In the genomic region with DNA sequence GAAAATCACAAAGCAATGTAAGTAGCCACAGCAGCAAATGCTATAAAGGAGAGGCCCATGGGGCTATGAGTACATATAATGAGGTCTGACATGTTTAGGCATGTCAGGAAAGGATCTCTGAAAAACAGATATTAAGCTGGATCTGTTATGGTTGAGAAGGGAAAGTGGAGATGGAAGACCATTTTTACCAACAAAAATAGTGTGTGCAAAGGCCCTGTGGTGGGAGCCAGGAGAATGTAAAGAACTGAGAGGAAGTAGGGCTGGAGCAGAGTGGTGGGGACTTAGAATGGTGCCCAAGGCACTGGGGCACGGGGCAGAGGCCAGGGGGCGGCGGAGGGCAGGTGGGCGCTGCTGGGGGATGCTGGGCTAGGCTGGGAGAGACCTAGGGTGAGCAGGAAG, we compare ENCODE assay signal across 12 cellular contexts. TPM values are rescaled to one million over a fixed set of nuclear protein-coding genes. Genes with fewer than 3 reads are reported as not detected.
A peak's percentile ranks its signal among the peaks of the same experiment; 100 is the strongest.
DNase-seq lines count a peak whose midpoint lies in the region; ATAC-seq and TF ChIP-seq lines count a peak whose summit lies in the region.
"Had no signal": no experiment of that assay in that cellular context is flagged by ENCODE, and none has a peak within 500 bp of the region (broad histone marks: within the 10 kb centered on the region; RNA-seq: fewer than 3 reads in every experiment).

No MANE protein-coding gene starts in this region.

- no peak overlapping the region for H3K4ac ChIP-seq in trophoblast cell (ENCODE audit: low read depth, low read length)

- H2AK5ac ChIP-seq in trophoblast cell (ENCODE audit: low read length), result peak overlapping the region; percentile 7

- H2BK120ac ChIP-seq in trophoblast cell (ENCODE audit: insufficient read depth, low read length, poor library complexity), result peak overlapping the region; percentile 46

- H3K4me2 ChIP-seq in SK-N-SH, result peak overlapping the region; percentile 11; the same call in 1 of the 2 replicates
- H3K4me2 ChIP-seq in PC-9, result peak overlapping the region; percentile 63
- peak overlapping the region; percentile 17 for H3K4me2 ChIP-seq in trophoblast cell (ENCODE audit: low read length)

- H3K23ac ChIP-seq in trophoblast cell (ENCODE audit: low read length), result no peak overlapping the region

- H3K9me2 ChIP-seq in SK-N-SH (no peaks in the 10 kb centered on the region), PC-9 (ENCODE audit: insufficient read depth) (no peaks in the 10 kb centered on the region)

- H3F3A ChIP-seq in SK-N-SH (replicated peaks; ENCODE audit: insufficient read depth), result peaks cover 5% of the 10 kb centered on the region
- H3F3A ChIP-seq in PC-9 (ENCODE audit: insufficient read depth, low read depth), result peaks cover 44% of the 10 kb centered on the region

- H2AFZ ChIP-seq in SK-N-SH (ENCODE audit: low read depth) (peak overlapping the region; percentile 61; the same call in 1 of the 2 replicates), PC-9 (no peak overlapping the region), trophoblast cell (ENCODE audit: insufficient read depth, low read length, poor library complexity) (no peak overlapping the region)

- peak overlapping the region in 1 of 2 experiments; percentile 67; a peak in 3 of 4 replicates for H3K27ac ChIP-seq in SK-N-SH (ENCODE audit: low read depth in 2 of 2, low read length in 1 of 2)
- H3K27ac ChIP-seq in PC-9, result peak overlapping the region; percentile 83
- H3K27ac ChIP-seq in colonic mucosa, result peak overlapping the region; percentile 41
- peak overlapping the region; percentile 80 for H3K27ac ChIP-seq in trophoblast cell (ENCODE audit: low read depth, low read length)

- H3K36me3 ChIP-seq in SK-N-SH (replicated peaks in 1 of 2; ENCODE audit: control insufficient read depth in 1 of 2, insufficient read depth in 2 of 2, low read length in 1 of 2) (no peaks in the 10 kb centered on the region), PC-9 (ENCODE audit: low read depth) (no peaks in the 10 kb centered on the region), colonic mucosa (no peaks in the 10 kb centered on the region), trophoblast cell (ENCODE audit: control insufficient read depth in 1 of 2, insufficient read depth in 2 of 2, low read length in 2 of 2) (no peaks in the 10 kb centered on the region)
- H3K36me3 ChIP-seq: gastroesophageal sphincter had no signal

- H3K14ac ChIP-seq in trophoblast cell (ENCODE audit: low read length), result peak overlapping the region; percentile 73

- no peak for TF ChIP-seq EP300 in SK-N-SH (IDR thresholded peaks at IDR 0.05; ENCODE audit: borderline replicate concordance in 1 of 2, low read depth in 1 of 2, low read length in 1 of 2)

- intact Hi-C loops in PC-9 (cut with micrococcal nuclease; ENCODE audit: unreplicated experiment), result no loop called here
- intact Hi-C loops in colonic mucosa (cut with DNase I), result no loop called here

- peak overlapping the region; percentile 30 for H3K18ac ChIP-seq in trophoblast cell (ENCODE audit: low read length)

- H3K9ac ChIP-seq in SK-N-SH (peak overlapping the region; percentile 37; the same call in 1 of the 2 replicates), colonic mucosa (ENCODE audit: low read depth in 2 of 2, low read length in 2 of 2) (no peak overlapping the region), trophoblast cell (ENCODE audit: low read length) (no peak overlapping the region)

- peak overlapping the region; percentile 85 for H2BK5ac ChIP-seq in trophoblast cell (ENCODE audit: low read depth, low read length, poor library complexity)

- DNase-seq in SK-N-SH (no peak), PC-9 (no peak), colonic mucosa (no peak), trophoblast cell (no peak), OCI-M1 (lab: John Stamatoyannopoulos, UW) (no peak), HEK293T (ENCODE audit: extremely low spot score) (no peak)
- DNase-seq: DMS 273 treated with DMSO at 0.1 percent for 48 hours, H7, KG1 had no signal

- POLR2A ChIA-PET in SK-N-SH (lab: Yijun Ruan, JAX), result no interaction called here
- POLR2A ChIA-PET in PC-9 (lab: Charles Lee; ENCODE audit: unreplicated experiment), result interaction anchor here (0.8 kb wide), 1 partner anchor 52 kb away, joined by 3 read pairs; no protein-coding TSS in a partner anchor
- POLR2A ChIA-PET in HEK293T (lab: Yijun Ruan, JAX), result no interaction called here

- CTCF ChIA-PET in SK-N-SH (lab: Yijun Ruan, JAX) (no interaction called here), PC-9 (lab: Charles Lee) (no interaction called here), HEK293T (lab: Yijun Ruan, JAX) (no interaction called here)

- 90% methylated on average over 4 of the region's 4 CpGs for WGBS in SK-N-SH (ENCODE audit: low lambda C conversion rate)
- whole genome bisulfite sequencing in trophoblast cell (ENCODE audit: extremely low coverage, insufficient coverage, insufficient read length), result no CpG with 5 or more reads among the region's 4 CpGs

- no peak overlapping the region for H3K4me3 ChIP-seq in SK-N-SH (ENCODE audit: low read depth in 2 of 2, low read length in 1 of 2)
- H3K4me3 ChIP-seq in PC-9, result peak overlapping the region; percentile 34; the same call in 1 of the 2 replicates
- H3K4me3 ChIP-seq in colonic mucosa, result no peak overlapping the region
- no peak overlapping the region for H3K4me3 ChIP-seq in trophoblast cell (ENCODE audit: low read depth, low read length)
- H3K4me3 ChIP-seq: gastroesophageal sphincter had no signal

- H2BK12ac ChIP-seq in trophoblast cell (ENCODE audit: low read length), result peak overlapping the region; percentile 68

- H4K8ac ChIP-seq in trophoblast cell (ENCODE audit: low read depth, low read length), result peak overlapping the region; percentile 7

- BruUV-seq in PC-9 (replicated peaks; lab: Mats Ljungman, UMichigan), result no TSS peak

- peaks cover 2 to 15% of the 10 kb centered on the region in 2 experiments; a peak in 3 of 4 replicates for H3K4me1 ChIP-seq in SK-N-SH (ENCODE audit: control insufficient read depth in 1 of 2, insufficient read depth in 2 of 2, low read depth in 1 of 2, low read length in 1 of 2)
- H3K4me1 ChIP-seq in PC-9 (replicated peaks; ENCODE audit: insufficient read depth), result peaks cover 64% of the 10 kb centered on the region
- peaks cover 6% of the 10 kb centered on the region for H3K4me1 ChIP-seq in colonic mucosa
- H3K4me1 ChIP-seq in trophoblast cell (ENCODE audit: control insufficient read depth in 1 of 2, insufficient read depth in 2 of 2, low read length in 2 of 2), result peaks cover 14 to 17% of the 10 kb centered on the region in 2 experiments

- no peaks in the 10 kb centered on the region for H4K20me1 ChIP-seq in SK-N-SH (ENCODE audit: insufficient read depth)
- H4K20me1 ChIP-seq in PC-9 (ENCODE audit: insufficient read depth), result no peaks in the 10 kb centered on the region

- TF ChIP-seq RAD21 in SK-N-SH (IDR thresholded peaks at IDR 0.05; ENCODE audit: low read length), result no peak

- peaks cover 16% of the 10 kb centered on the region for H3K79me1 ChIP-seq in trophoblast cell (ENCODE audit: low read length)

- peak overlapping the region; percentile 85 for H4K91ac ChIP-seq in trophoblast cell (ENCODE audit: low read depth, low read length)

- no peak for TF ChIP-seq CTCF in SK-N-SH (IDR thresholded peaks at IDR 0.05)
- TF ChIP-seq CTCF in PC-9 (conservative IDR thresholded peaks at IDR 0.05), result no peak
- no peak for TF ChIP-seq CTCF in colonic mucosa (IDR thresholded peaks at IDR 0.05)

- H3K79me2 ChIP-seq in SK-N-SH (ENCODE audit: insufficient read depth) (no peaks in the 10 kb centered on the region), PC-9 (ENCODE audit: low read depth) (peaks cover 7% of the 10 kb centered on the region), trophoblast cell (ENCODE audit: control insufficient read depth, insufficient read depth, low read length, poor library complexity) (no peaks in the 10 kb centered on the region)

- ATAC-seq in SK-N-SH treated with all-trans-retinoic acid at 6 μM for 48 hours, result no peak
- no peak for ATAC-seq in HG02623 (IDR thresholded peaks at IDR 0.05; ENCODE audit: unreplicated experiment)

- H3K9me3 ChIP-seq in SK-N-SH (no peaks in the 10 kb centered on the region), PC-9 (ENCODE audit: insufficient read depth, low read depth) (no peaks in the 10 kb centered on the region), colonic mucosa (no peaks in the 10 kb centered on the region), trophoblast cell (ENCODE audit: insufficient read depth, low read depth, low read length) (no peaks in the 10 kb centered on the region)
- H3K9me3 ChIP-seq: gastroesophageal sphincter had no signal

- peak overlapping the region; percentile 1 for H4K12ac ChIP-seq in trophoblast cell (ENCODE audit: low read depth, low read length)

- H3K27me3 ChIP-seq in SK-N-SH (ENCODE audit: insufficient read depth) (no peaks in the 10 kb centered on the region), PC-9 (ENCODE audit: insufficient read depth, low read depth) (no peaks in the 10 kb centered on the region), colonic mucosa (no peaks in the 10 kb centered on the region), trophoblast cell (ENCODE audit: insufficient read depth, low read length) (no peaks in the 10 kb centered on the region)
- H3K27me3 ChIP-seq: gastroesophageal sphincter had no signal

TF ChIP-seq in SK-N-SH, 30 proteins besides CTCF, POLR2A, EP300 and RAD21 (continues in another document):
- no peak for TF ChIP-seq FOXM1 (IDR thresholded peaks at IDR 0.05; ENCODE audit: low read depth)
- no peak for TF ChIP-seq TAF1 (IDR thresholded peaks at IDR 0.05; ENCODE audit: borderline replicate concordance, low read depth, low read length)
- no peak for TF ChIP-seq ELF1 (IDR thresholded peaks at IDR 0.05)
- TF ChIP-seq NRF1 (IDR thresholded peaks at IDR 0.05; ENCODE audit: low read depth, low read length), result no peak
- TF ChIP-seq GATA2 (CRISPR knock-in tag; IDR thresholded peaks at IDR 0.05), result no peak

TF ChIP-seq in SK-N-SH treated with all-trans-retinoic acid at 6 μM for 48 hours, 23 proteins besides CTCF, POLR2A, EP300 and RAD21 (continues in another document):
- TF ChIP-seq SNAI2 (CRISPR knock-in tag; IDR thresholded peaks at IDR 0.05) (no peak), ZNF565 (CRISPR knock-in tag; conservative IDR thresholded peaks at IDR 0.05; ENCODE audit: low read depth) (no peak), ESRRG (CRISPR knock-in tag; IDR thresholded peaks at IDR 0.05) (no peak), ZC3H10 (CRISPR knock-in tag; IDR thresholded peaks at IDR 0.05) (no peak), ZNF70 (CRISPR knock-in tag; IDR thresholded peaks at IDR 0.05) (no peak)

RNA-seq across cellular contexts. Expression of a gene that starts 5.1 kb away (rescaled TPM):
- polyA plus RNA-seq in SK-N-SH (2012; rRNA removed), result 42.3 and 62.7 TPM in 2 replicates
- polyA plus RNA-seq in SK-N-SH (2012; cell fraction: cytosol; rRNA removed), result 41.6 and 49.2 TPM in 2 replicates
- 30.2 and 65.2 TPM in 2 replicates for polyA plus RNA-seq in SK-N-SH (2012; cell fraction: nucleus; rRNA removed)
- total RNA-seq in PC-9 (2021) (82.8 and 119 TPM in 2 replicates), colonic mucosa (100 to 1,000 TPM in 1 of 2 donors, 10 to 100 TPM in 1; 83.3 to 101 TPM)
- polyA plus RNA-seq in trophoblast cell (2013), result 95.7 and 100 TPM in 2 replicates

Comparison
In these comparisons a context has a peak if more than half of its experiments do, and no peak if none do; other contexts are left out.
1. H3K4me2 ChIP-seq: peak in every context shown above with its lines; median percentile 63 in PC-9; 17 in trophoblast cell; 11 in SK-N-SH.